In the genomic region with DNA sequence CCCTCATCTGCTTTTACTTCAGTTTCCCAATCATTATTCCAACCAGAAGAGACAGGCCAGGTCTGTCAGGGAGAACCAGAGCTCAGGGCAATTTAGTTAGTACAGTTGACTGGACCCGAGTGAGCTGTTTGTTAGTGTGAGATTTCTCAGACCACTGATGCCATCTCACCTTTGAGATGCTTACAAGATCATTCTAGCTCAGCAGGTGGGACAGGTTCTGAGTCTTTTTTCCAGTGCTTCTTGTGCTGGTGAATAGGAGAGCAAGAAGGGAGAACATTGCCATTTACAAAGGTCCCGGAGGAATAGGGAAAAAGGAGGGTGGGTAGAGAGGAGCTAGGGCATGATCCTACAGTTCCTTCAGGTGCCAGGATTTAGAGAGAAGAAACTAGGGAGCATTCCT, we compare ENCODE assay signal across 21 cellular contexts.
"Had no signal": no experiment of that assay in that cellular context is flagged by ENCODE, and none has a peak within 500 bp of the region (broad histone marks: within the 10 kb centered on the region; RNA-seq: fewer than 3 reads in every experiment).

No MANE protein-coding gene starts in this region.

- H3K9me3 ChIP-seq: SJSA1 had no signal

- H3K4me1 Mint-ChIP-seq: IgD-negative memory B cell had no signal

- H3K4me1 ChIP-seq: SJSA1 had no signal

- H3K27me3 Mint-ChIP-seq: IgD-negative memory B cell had no signal

- H3K4me3 Mint-ChIP-seq: IgD-negative memory B cell had no signal

- H3K27me3 ChIP-seq: SJSA1 had no signal

- H3K27ac ChIP-seq: SJSA1, SK-N-MC had no signal

- DNase-seq: KBM-7, MV-4-11, NCI-H1048, NCI-H1105, NCI-H1417, NCI-H1436 treated with DMSO at 0.1 percent for 48 hours, NCI-H1694, NCI-H187 treated with DMSO at 0.1 percent for 48 hours, NCI-H2029 treated with DMSO at 0.1 percent for 48 hours, NCI-H2107, NCI-H2227 treated with DMSO at 0.1 percent for 48 hours, NCI-H510A, NCI-H524 treated with DMSO at 0.1 percent for 48 hours, NCI-H69, NCI-H774, Right ventricle myocardium superior, RPMI8226, SIG-M5 had no signal

- H3K4me3 ChIP-seq: SJSA1, SK-N-MC had no signal

- H3K27ac Mint-ChIP-seq: IgD-negative memory B cell had no signal
